In genomic region chr2:69559696-69560482, GRCh38 we compare ENCODE assay signal across 1 cellular context.
A peak's percentile ranks its signal among the peaks of the same experiment; 100 is the strongest.
TF ChIP-seq lines count a peak whose summit lies in the region.

No MANE protein-coding gene starts in this region.

TF ChIP-seq in HepG2, 621 proteins besides CTCF, POLR2A, EP300 and RAD21 (continued from another document and continues in another):
- TF ChIP-seq THAP8 (CRISPR knock-in tag; IDR thresholded peaks at IDR 0.05; ENCODE audit: borderline replicate concordance) (no peak), ZNF350 (CRISPR knock-in tag; IDR thresholded peaks at IDR 0.05; ENCODE audit: borderline replicate concordance, low read depth) (no peak), ZNF3 (CRISPR knock-in tag; IDR thresholded peaks at IDR 0.05) (peak; percentile 94), ZNF562 (CRISPR knock-in tag; IDR thresholded peaks at IDR 0.05; ENCODE audit: borderline replicate concordance) (no peak), GATAD2A (CRISPR knock-in tag; IDR thresholded peaks at IDR 0.05) (no peak; the same call in 1 of the 2 replicates), ZMYM2 (CRISPR knock-in tag; IDR thresholded peaks at IDR 0.05) (no peak), ZNF550 (CRISPR knock-in tag; IDR thresholded peaks at IDR 0.05; ENCODE audit: borderline replicate concordance) (no peak), ZNF512B (CRISPR knock-in tag; IDR thresholded peaks at IDR 0.05; ENCODE audit: borderline replicate concordance) (peak; percentile 62; the same call in 1 of the 2 replicates), KMT2A (CRISPR knock-in tag; IDR thresholded peaks at IDR 0.05) (0 out of 2 replicates have a peak, but pooled peaks have one; percentile 39), POLR2AphosphoS2 (IDR thresholded peaks at IDR 0.05; ENCODE audit: low read depth, low read length) (no peak), ZNF335 (CRISPR knock-in tag; IDR thresholded peaks at IDR 0.05) (no peak), SOX6 (IDR thresholded peaks at IDR 0.05) (no peak), SOX6 (CRISPR knock-in tag; IDR thresholded peaks at IDR 0.05) (peak; percentile 43), NCOA2 (CRISPR knock-in tag; IDR thresholded peaks at IDR 0.05) (0 out of 2 replicates have a peak, but pooled peaks have one; percentile 27), MIER2 (CRISPR knock-in tag; IDR thresholded peaks at IDR 0.05) (no peak), ZNF18 (CRISPR knock-in tag; IDR thresholded peaks at IDR 0.05; ENCODE audit: insufficient replicate concordance) (no peak), MXD4 (CRISPR knock-in tag; IDR thresholded peaks at IDR 0.05) (0 out of 2 replicates have a peak, but pooled peaks have one; percentile 34), ZBTB3 (CRISPR knock-in tag; IDR thresholded peaks at IDR 0.05; ENCODE audit: borderline replicate concordance, low read depth) (no peak), ZNF329 (CRISPR knock-in tag; IDR thresholded peaks at IDR 0.05; ENCODE audit: low read depth) (no peak), ZNF574 (CRISPR knock-in tag; IDR thresholded peaks at IDR 0.05) (no peak), ZNF629 (CRISPR knock-in tag; conservative IDR thresholded peaks at IDR 0.05) (peak; percentile 96), DBP (CRISPR knock-in tag; IDR thresholded peaks at IDR 0.05; ENCODE audit: not compliant biosample characterization) (no peak), PAWR (CRISPR knock-in tag; IDR thresholded peaks at IDR 0.05; ENCODE audit: borderline replicate concordance) (no peak), MIXL1 (CRISPR knock-in tag; IDR thresholded peaks at IDR 0.05) (0 out of 2 replicates have a peak, but pooled peaks have one; percentile 15), GLMP (CRISPR knock-in tag; IDR thresholded peaks at IDR 0.05; ENCODE audit: borderline replicate concordance) (no peak), ZFAT (CRISPR knock-in tag; conservative IDR thresholded peaks at IDR 0.05) (no peak), U2AF1 (optimal IDR thresholded peaks at IDR 0.05; ENCODE audit: low read depth, low read length) (no peak), ZNF12 (CRISPR knock-in tag; IDR thresholded peaks at IDR 0.05) (no peak), ZNF572 (CRISPR knock-in tag; IDR thresholded peaks at IDR 0.05) (no peak), HBP1 (CRISPR knock-in tag; IDR thresholded peaks at IDR 0.05; ENCODE audit: low read depth) (no peak), XRCC5 (optimal IDR thresholded peaks at IDR 0.05; ENCODE audit: low read length) (no peak), YEATS4 (CRISPR knock-in tag; IDR thresholded peaks at IDR 0.05; ENCODE audit: borderline replicate concordance) (no peak), GPBP1L1 (CRISPR knock-in tag; IDR thresholded peaks at IDR 0.05) (no peak), ZNF234 (CRISPR knock-in tag; conservative IDR thresholded peaks at IDR 0.05) (no peak), ZNF644 (CRISPR knock-in tag; IDR thresholded peaks at IDR 0.05; ENCODE audit: low read depth) (peak; percentile 63; the same call in 1 of the 2 replicates), MAZ (IDR thresholded peaks at IDR 0.05; ENCODE audit: borderline replicate concordance, low read depth, low read length) (no peak), MAZ (CRISPR knock-in tag; IDR thresholded peaks at IDR 0.05; ENCODE audit: low read depth) (no peak), DDIT3 (CRISPR knock-in tag; IDR thresholded peaks at IDR 0.05) (no peak), THAP7 (CRISPR knock-in tag; IDR thresholded peaks at IDR 0.05) (0 out of 2 replicates have a peak, but pooled peaks have one; percentile 42), ZBTB26 (CRISPR knock-in tag; IDR thresholded peaks at IDR 0.05; ENCODE audit: borderline replicate concordance) (0 out of 2 replicates have a peak, but pooled peaks have one; percentile 49), ZSCAN29 (CRISPR knock-in tag; conservative IDR thresholded peaks at IDR 0.05) (no peak), PHF20 (CRISPR knock-in tag; IDR thresholded peaks at IDR 0.05) (no peak), CBX1 (IDR thresholded peaks at IDR 0.05; ENCODE audit: low read depth) (no peak), SRF (IDR thresholded peaks at IDR 0.05; ENCODE audit: low read depth, low read length) (no peak), PPARG (CRISPR knock-in tag; conservative IDR thresholded peaks at IDR 0.05) (peak; percentile 77; the same call in 1 of the 2 replicates), TRIM22 (IDR thresholded peaks at IDR 0.05) (no peak), THRA (CRISPR knock-in tag; IDR thresholded peaks at IDR 0.05; ENCODE audit: borderline replicate concordance) (peak; percentile 40; the same call in 1 of the 2 replicates), ISX (CRISPR knock-in tag; conservative IDR thresholded peaks at IDR 0.05) (no peak)
